ENCODE assay signal across 12 cellular contexts in the genomic region with DNA sequence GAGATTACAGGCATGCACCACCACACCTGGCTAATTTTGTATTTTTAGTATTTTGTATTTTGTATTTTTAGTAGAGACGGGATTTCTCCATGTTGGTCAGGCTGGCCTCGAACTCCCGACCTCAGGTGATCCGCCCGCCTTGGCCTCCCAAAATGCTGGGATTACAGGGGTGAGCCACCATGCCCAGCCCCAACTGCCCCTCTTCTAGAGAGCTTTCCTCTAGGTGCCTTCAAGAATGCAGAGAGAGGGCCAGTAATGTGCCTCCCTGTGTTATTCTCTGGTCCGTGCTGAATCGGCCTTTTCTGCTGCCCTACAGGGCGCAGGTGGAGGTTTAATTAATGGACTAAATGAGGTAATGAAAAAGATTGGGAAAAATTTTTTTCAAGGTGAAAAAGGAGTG. TPM values are rescaled to one million over a fixed set of nuclear protein-coding genes. Genes with fewer than 3 reads are reported as not detected.
A peak's percentile ranks its signal among the peaks of the same experiment; 100 is the strongest.
DNase-seq lines count a peak whose midpoint lies in the region; ATAC-seq, FAIRE-seq and TF ChIP-seq lines count a peak whose summit lies in the region.
"Not testable (repeated sequence)": the region's sequence is repeated elsewhere in the genome, so short reads cannot be mapped to it uniquely, and the experiment has no call there.
"Had no signal": no experiment of that assay in that cellular context is flagged by ENCODE, and none has a peak within 500 bp of the region (broad histone marks: within the 10 kb centered on the region; RNA-seq: fewer than 3 reads in every experiment).

No MANE protein-coding gene starts in this region.

- TF ChIP-seq POLR2A in A549 (IDR thresholded peaks at IDR 0.05; ENCODE audit: low read length); spleen (IDR thresholded peaks at IDR 0.05); transverse colon (IDR thresholded peaks at IDR 0.05): not testable (repeated sequence)

- CTCF ChIA-PET in A549 (lab: Yijun Ruan, JAX): interaction anchor here (1.0 to 7.8 kb wide), 3 partner anchors 15 to 41 kb away, joined by 3 to 120 read pairs (median 7); no protein-coding TSS in a partner anchor
- CTCF ChIA-PET in Panc1 (lab: Charles Lee): not testable (repeated sequence)

- intact Hi-C loops in Panc1 (cut with micrococcal nuclease; ENCODE audit: unreplicated experiment); Right ventricle myocardium inferior (cut with DNase I); left lung (cut with DNase I); spleen (cut with DNase I; ENCODE audit: low total_unique reads); transverse colon (cut with DNase I; ENCODE audit: low total_unique reads): not testable (repeated sequence)

- in situ Hi-C loops in Panc1 (cut with HindIII; ENCODE audit: low pct_unique_long_range_greater_than_20kb, low sequenced_read_pairs); transverse colon (cut with MboI; ENCODE audit: low pct_ligation_motif_present in 1 of 4, low pct_unique_long_range_greater_than_20kb in 1 of 4, low sequenced_read_pairs in 3 of 4): not testable (repeated sequence)

- peak overlapping the region; percentile 96 to 98; a peak in 5 of 6 replicates for H3K27ac ChIP-seq in A549
- H3K27ac ChIP-seq in Panc1 (ENCODE audit: low read length): peak overlapping the region; percentile 68
- peak overlapping the region; percentile 35 to 98 for H3K27ac ChIP-seq in left lung
- H3K27ac ChIP-seq in muscle layer of colon (ENCODE audit: low read depth, low read length): peak overlapping the region; percentile 42
- peak overlapping the region in 7 of 8 donors; percentile 72 to 99 (median 95) for H3K27ac ChIP-seq in spleen
- H3K27ac ChIP-seq in transverse colon: peak overlapping the region; percentile 33 to 86 (median 83)

- not testable (repeated sequence) for DNase-seq in A549 (ENCODE audit: low read depth in 1 of 2, low spot score in 1 of 2); Panc1 (ENCODE audit: low read depth, low spot score); spleen; transverse colon
- DNase-seq in Right ventricle myocardium inferior (ENCODE audit: missing footprints): peak; percentile 56
- DNase-seq in left lung: peak in 1 of 2 donors; percentile 41

- not testable (repeated sequence) for TF ChIP-seq EP300 in A549 (IDR thresholded peaks at IDR 0.05); transverse colon (IDR thresholded peaks at IDR 0.05; ENCODE audit: low read depth)

- H3K4me1 ChIP-seq in A549 (peaks cover 72% of the 10 kb centered on the region), Panc1 (ENCODE audit: control insufficient read depth, insufficient read depth, low read length) (peaks cover 43% of the 10 kb centered on the region), left lung (peaks cover 21 to 93% of the 10 kb centered on the region in 2 donors), muscle layer of colon (ENCODE audit: insufficient read depth, low read length) (peaks cover 13% of the 10 kb centered on the region), spleen (peaks cover 40 to 100% (median 75%) of the 10 kb centered on the region in 6 donors), transverse colon (peaks cover 17 to 61% (median 46%) of the 10 kb centered on the region in 4 donors)

- not testable (repeated sequence) for FAIRE-seq in A549 (lab: Jason Lieb, UNC)

- POLR2A ChIA-PET in A549 (lab: Yijun Ruan, JAX): interaction anchor here (1.4 kb wide), 1 partner anchor 10 kb away, joined by 3 read pairs; no protein-coding TSS in a partner anchor
- POLR2A ChIA-PET in Panc1 (lab: Charles Lee): not testable (repeated sequence)

- not testable (repeated sequence) for H3K27me3 ChIP-seq in Panc1 (ENCODE audit: control insufficient read depth, insufficient read depth, low read length)
- H3K27me3 ChIP-seq in left lung (peaks cover 0 to 26% of the 10 kb centered on the region in 2 donors), muscle layer of colon (ENCODE audit: control insufficient read depth in 1 of 2, insufficient read depth in 2 of 2, low read length in 2 of 2) (peaks cover 4 to 22% of the 10 kb centered on the region in 2 donors), spleen (replicated peaks in 1 of 7) (peaks cover 0 to 35% (median 15%) of the 10 kb centered on the region in 7 donors), transverse colon (peaks cover 29% of the 10 kb centered on the region)

- not testable (repeated sequence) for ATAC-seq in A549, Panc1, Right ventricle myocardium inferior, left lung

- H3K4me3 ChIP-seq in A549; Panc1 (ENCODE audit: low read depth in 2 of 2, low read length in 2 of 2); left lung; muscle layer of colon (ENCODE audit: low read depth in 1 of 2, low read length in 2 of 2); transverse colon: not testable (repeated sequence)
- peak overlapping the region in 1 of 8 donors; percentile 50 for H3K4me3 ChIP-seq in spleen

- not testable (repeated sequence) for TF ChIP-seq RAD21 in A549 (conservative IDR thresholded peaks at IDR 0.05 in 1 of 2, IDR thresholded peaks at IDR 0.05 in 1 of 2)

- not testable (repeated sequence) for H3K9ac ChIP-seq in muscle layer of colon (ENCODE audit: low read length)

- not testable (repeated sequence) for H3K36me3 ChIP-seq in Panc1 (ENCODE audit: control insufficient read depth, insufficient read depth, low read length); left lung; muscle layer of colon (ENCODE audit: insufficient read depth, low read length); spleen; transverse colon

- WGBS in A549 (ENCODE audit: missing lambda C conversion rate): 94% methylated on average over 8 of the region's 8 CpGs
- WGBS in spleen, 5 donors: 82 to 90% (median 85%) methylated on average over 8 of the region's 8 CpGs
- WGBS in transverse colon (ENCODE audit: low coverage in 1 of 2), 2 donors: 86 to 94% methylated on average over 6 to 8 of the region's 8 CpGs

- TF ChIP-seq CTCF in A549 (IDR thresholded peaks at IDR 0.05); Panc1 (IDR thresholded peaks at IDR 0.05); left lung (IDR thresholded peaks at IDR 0.05); spleen (IDR thresholded peaks at IDR 0.05 in 8 of 11, conservative IDR thresholded peaks at IDR 0.05 in 3 of 11); transverse colon (IDR thresholded peaks at IDR 0.05): not testable (repeated sequence)

- not testable (repeated sequence) for H3K4me2 ChIP-seq in A549

- not testable (repeated sequence) for BruUV-seq in Panc1 (replicated peaks; lab: Mats Ljungman, UMichigan)

- H3K9me3 ChIP-seq in A549; Panc1 (ENCODE audit: control insufficient read depth, insufficient read depth, low read depth, low read length); left lung; muscle layer of colon (ENCODE audit: low read length); spleen; transverse colon: not testable (repeated sequence)

TF ChIP-seq in A549, 52 proteins besides CTCF, POLR2A, EP300 and RAD21:
- TF ChIP-seq MAFK (IDR thresholded peaks at IDR 0.05; ENCODE audit: partially characterized antibody): peak; percentile 18

RNA-seq across cellular contexts. Expression of a gene that starts 3.7 kb away (rescaled TPM):
- polyA plus RNA-seq in A549 (2011; rRNA removed) (222 and 249 TPM in 2 replicates), A549 (2017; fragmentation: RNase III; extraction: RNeasy Plus Mini Kit Qiagen cat#74134 plus additional on column Dnase treatment) (254 to 344 TPM (median 332 TPM) in 3 replicates), spleen (100 to 1,000 TPM in 2 of 3 donors, 10 to 100 TPM in 1; 90.2 to 410 (median 391) TPM)
- 330 and 432 TPM in 2 replicates for polyA plus RNA-seq in A549 (2012; cell fraction: cytosol; rRNA removed)
- polyA plus RNA-seq in A549 (2012; cell fraction: nucleus; rRNA removed): 944 and 1,061 TPM in 2 replicates
- polyA minus RNA-seq in A549 (2011; rRNA and poly(A)+ RNA removed): 229 and 304 TPM in 2 replicates
- total RNA-seq in Panc1 (2021; ENCODE audit: unreplicated experiment) (491 TPM), Right ventricle myocardium inferior (56.5 TPM), left lung (100 to 1,000 TPM in 1 of 2 donors, 10 to 100 TPM in 1; 76.5 to 237 TPM), spleen (100 to 1,000 TPM; 147 to 297 (median 261) TPM), transverse colon (10 to 100 TPM; 25.1 to 76.3 (median 52.7) TPM)
- 322 TPM for polyA plus RNA-seq in Panc1 (2012; ENCODE audit: insufficient read length)
- polyA plus RNA-seq: CD4-positive, alpha-beta memory T cell had no signal

RNA-seq across cellular contexts. Expression of a gene that starts 25.0 kb away (rescaled TPM):
- polyA plus RNA-seq in A549 (2011; rRNA removed) (0.94 and 1.5 TPM in 2 replicates), A549 (2017; fragmentation: RNase III; extraction: RNeasy Plus Mini Kit Qiagen cat#74134 plus additional on column Dnase treatment) (4.3 to 4.9 TPM (median 4.7 TPM) in 3 replicates), spleen (10 to 100 TPM; 18.5 to 39.2 (median 25.4) TPM)
- 4.3 and 7.2 TPM in 2 replicates for polyA plus RNA-seq in A549 (2012; cell fraction: cytosol; rRNA removed)
- polyA plus RNA-seq in A549 (2012; cell fraction: nucleus; rRNA removed): 15.2 and 17.0 TPM in 2 replicates
- polyA minus RNA-seq in A549 (2011; rRNA and poly(A)+ RNA removed): 1.2 and 2.7 TPM in 2 replicates
- total RNA-seq in Panc1 (2021; ENCODE audit: unreplicated experiment) (2.6 TPM), Right ventricle myocardium inferior (1.2 TPM), left lung (1 to 10 TPM; 3.0 to 4.0 TPM), spleen (10 to 100 TPM in 4 of 7 donors, 1 to 10 TPM in 3; 2.0 to 30.0 (median 10.5) TPM), transverse colon (10 to 100 TPM; 15.2 to 49.0 (median 30.3) TPM)
- polyA plus RNA-seq in Panc1 (2012; ENCODE audit: insufficient read length): 1.9 TPM
- total RNA-seq: CD4-positive, alpha-beta memory T cell; GM12878; H4 had no signal
- polyA plus RNA-seq: CD4-positive, alpha-beta memory T cell; GM12878 had no signal

RNA-seq across cellular contexts. Expression of a gene that starts 35.5 kb away (rescaled TPM):
- polyA plus RNA-seq in A549 (2011; rRNA removed): not detected in 2 replicates
- polyA plus RNA-seq in A549 (2012; cell fraction: cytosol; rRNA removed): 0.06 and 0.08 TPM in 2 replicates
- polyA plus RNA-seq in A549 (2012; cell fraction: nucleus; rRNA removed): not detected in 2 replicates
- polyA plus RNA-seq in A549 (2017; fragmentation: RNase III; extraction: RNeasy Plus Mini Kit Qiagen cat#74134 plus additional on column Dnase treatment): not detected in 3 replicates
- polyA minus RNA-seq in A549 (2011; rRNA and poly(A)+ RNA removed): not detected in 2 replicates
- not detected for total RNA-seq in Panc1 (2021; ENCODE audit: unreplicated experiment)
- polyA plus RNA-seq in Panc1 (2012; ENCODE audit: insufficient read length): not detected
- total RNA-seq in Right ventricle myocardium inferior: not detected
- not detected for total RNA-seq in left lung
- not detected for total RNA-seq in spleen
- polyA plus RNA-seq in spleen: under 1 TPM in 2 of 3 donors, not detected in 1; 0.52 to 0.55 TPM
- total RNA-seq in transverse colon: not detected
- total RNA-seq: CD4-positive, alpha-beta memory T cell; G401; GM12878; H4; HFFc6 had no signal
- polyA plus RNA-seq: CD4-positive, alpha-beta memory T cell; GM12878 had no signal

Comparison
In these comparisons a context has a peak if more than half of its experiments do, and no peak if none do; other contexts are left out.
1. H3K27ac ChIP-seq: peak in every context shown above with its lines; median percentile 97 in A549; 95 in spleen; 83 in transverse colon; 68 in Panc1; 66 in left lung; 42 in muscle layer of colon.